ENCODE assay signal across 16 cellular contexts in genomic region chr10:34102917-34103506, GRCh38.
DNase-seq lines count a peak whose midpoint lies in the region; ATAC-seq, FAIRE-seq and TF ChIP-seq lines count a peak whose summit lies in the region.
"Had no signal": no experiment of that assay in that cellular context is flagged by ENCODE, and none has a peak within 500 bp of the region (broad histone marks: within the 10 kb centered on the region; RNA-seq: fewer than 3 reads in every experiment).

No MANE protein-coding gene starts in this region.

- WGBS in GM23248 (ENCODE audit: low coverage in 1 of 2, low lambda C conversion rate in 2 of 2, missing lambda C conversion rate in 2 of 2), 2 experiments, result 12% methylated on average over 8 of the region's 8 CpGs
- 48% methylated on average over 8 of the region's 8 CpGs for WGBS in esophagus muscularis mucosa
- WGBS in HepG2 (ENCODE audit: low lambda C conversion rate), result 75% methylated on average over 8 of the region's 8 CpGs

- H3K4me2 ChIP-seq in GM23248 (ENCODE audit: unreplicated experiment) (peak overlapping the region; percentile 79), HepG2 (ENCODE audit: low read depth, low read length) (no peak overlapping the region)

- peaks cover 35% of the 10 kb centered on the region for H3F3A ChIP-seq in GM23248 (ENCODE audit: insufficient read depth)

- H3K27me3 Mint-ChIP-seq in mesothelial cell of epicardium (ENCODE audit: low read depth) (no peaks in the 10 kb centered on the region), immature natural killer cell (ENCODE audit: low read depth in 3 of 3) (peaks cover 1 to 7% (median 2%) of the 10 kb centered on the region in 3 donors)
- peaks cover 3 to 4% of the 10 kb centered on the region in 2 donors for H3K27me3 Mint-ChIP-seq in CD4-positive, alpha-beta memory T cell

- TF ChIP-seq CTCF in esophagus muscularis mucosa (IDR thresholded peaks at IDR 0.05), result no peak
- TF ChIP-seq CTCF in mesothelial cell of epicardium (IDR thresholded peaks at IDR 0.05; ENCODE audit: unreplicated experiment), result no peak
- TF ChIP-seq CTCF in HepG2 (CRISPR knock-in tag; IDR thresholded peaks at IDR 0.05), result no peak

- H3K36me3 Mint-ChIP-seq in mesothelial cell of epicardium (peaks cover 2% of the 10 kb centered on the region), immature natural killer cell (no peaks in the 10 kb centered on the region)
- no peaks in the 10 kb centered on the region for H3K36me3 Mint-ChIP-seq in CD4-positive, alpha-beta memory T cell

- BruUV-seq in HepG2 (replicated peaks; lab: Mats Ljungman, UMichigan), result no TSS peak

- CTCF ChIA-PET in CD4-positive, alpha-beta memory T cell (lab: Charles Lee; ENCODE audit: partially characterized antibody), result no interaction called here
- CTCF ChIA-PET in HepG2 (lab: Yijun Ruan, JAX; ENCODE audit: low intra/inter-chr PET ratio, low total read pairs), result no interaction called here

- H3K9me3 Mint-ChIP-seq in mesothelial cell of epicardium, result peaks cover 14% of the 10 kb centered on the region
- peaks cover 0 to 8% (median 0%) of the 10 kb centered on the region in 6 donors for H3K9me3 Mint-ChIP-seq in immature natural killer cell
- peaks cover 0 to 8% (median 0%) of the 10 kb centered on the region in 8 donors for H3K9me3 Mint-ChIP-seq in CD4-positive, alpha-beta memory T cell

- H3K27me3 ChIP-seq in GM23248 (replicated peaks; ENCODE audit: insufficient read depth) (no peaks in the 10 kb centered on the region), esophagus muscularis mucosa (no peaks in the 10 kb centered on the region), subcutaneous abdominal adipose tissue (ENCODE audit: control insufficient read depth in 5 of 5, insufficient read depth in 4 of 5, low read length in 5 of 5) (no peaks in the 10 kb centered on the region), HepG2 (ENCODE audit: control insufficient read depth in 1 of 2, insufficient read depth in 2 of 2, low read length in 2 of 2) (no peaks in the 10 kb centered on the region)
- H3K27me3 ChIP-seq in CD4-positive, alpha-beta memory T cell (ENCODE audit: insufficient read depth, low read length), result no peaks in the 10 kb centered on the region

- H3K27ac ChIP-seq in GM23248 (peak overlapping the region; percentile 84), esophagus muscularis mucosa (replicated peaks in 1 of 4) (peak overlapping the region in 3 of 4 donors; percentile 63 to 78 (median 75)), subcutaneous abdominal adipose tissue (ENCODE audit: low read depth, low read length) (peak overlapping the region; percentile 77), HepG2 (ENCODE audit: extremely low read length, insufficient read depth, low read length) (no peak overlapping the region)
- H3K27ac ChIP-seq in CD4-positive, alpha-beta memory T cell (ENCODE audit: low read depth, low read length), result no peak overlapping the region

- H3K4me3 ChIP-seq in GM23248 (peak overlapping the region; percentile 56), esophagus muscularis mucosa (no peak overlapping the region), subcutaneous abdominal adipose tissue (ENCODE audit: low read depth in 1 of 5, low read length in 5 of 5) (no peak overlapping the region), HepG2 (replicated peaks in 1 of 3; ENCODE audit: insufficient read depth in 1 of 3, low read depth in 2 of 3, low read length in 3 of 3) (no peak overlapping the region)
- H3K4me3 ChIP-seq in CD4-positive, alpha-beta memory T cell (ENCODE audit: low read length in 2 of 2), result no peak overlapping the region
- H3K4me3 ChIP-seq: GM12878, HAP-1, K562 had no signal

- H3K4me1 ChIP-seq in GM23248 (ENCODE audit: insufficient read depth) (peaks cover 23% of the 10 kb centered on the region), esophagus muscularis mucosa (peaks cover 0 to 30% (median 26%) of the 10 kb centered on the region in 4 donors), subcutaneous abdominal adipose tissue (ENCODE audit: control insufficient read depth in 5 of 5, insufficient read depth in 5 of 5, low read length in 5 of 5) (peaks cover 7 to 21% (median 18%) of the 10 kb centered on the region in 5 donors), HepG2 (ENCODE audit: insufficient read depth, low read length) (peaks cover 10% of the 10 kb centered on the region)
- no peaks in the 10 kb centered on the region for H3K4me1 ChIP-seq in CD4-positive, alpha-beta memory T cell (ENCODE audit: insufficient read depth, low read length)
- H3K4me1 ChIP-seq: HAP-1 had no signal

- H3K9me3 ChIP-seq in GM23248 (ENCODE audit: low read depth), result no peaks in the 10 kb centered on the region
- peaks cover 0 to 9% (median 6%) of the 10 kb centered on the region in 4 donors for H3K9me3 ChIP-seq in esophagus muscularis mucosa
- H3K9me3 ChIP-seq in subcutaneous abdominal adipose tissue (ENCODE audit: control insufficient read depth in 5 of 5, low read length in 5 of 5), result peaks cover 0 to 8% (median 3%) of the 10 kb centered on the region in 5 donors
- H3K9me3 ChIP-seq in CD4-positive, alpha-beta memory T cell (ENCODE audit: control insufficient read depth in 1 of 2, low read length in 2 of 2), result no peaks in the 10 kb centered on the region
- H3K9me3 ChIP-seq in HepG2 (ENCODE audit: low read length), result peaks cover 6% of the 10 kb centered on the region
- H3K9me3 ChIP-seq: HAP-1 had no signal

- H2AFZ ChIP-seq in GM23248, result peak overlapping the region; percentile 73
- no peak overlapping the region for H2AFZ ChIP-seq in HepG2 (ENCODE audit: low read length)

- peak; percentile 90 for DNase-seq in GM23248
- DNase-seq in esophagus muscularis mucosa (ENCODE audit: extremely low spot score), result peak; percentile 88
- DNase-seq in mesothelial cell of epicardium (ENCODE audit: low spot score in 2 of 2, unreplicated experiment in 2 of 2), result no peak
- DNase-seq in immature natural killer cell, result no peak
- DNase-seq in CD4-positive, alpha-beta memory T cell, result no peak
- DNase-seq in HepG2 (ENCODE audit: low spot score), result no peak
- no peak for DNase-seq in activated naive CD4-positive, alpha-beta T cell (lab: John Stamatoyannopoulos, UW)
- DNase-seq: activated CD4-positive, alpha-beta T cell treated with anti-CD3 and anti-CD28 coated beads for 4 hours; NCI-H1930 had no signal

- H3K36me3 ChIP-seq in GM23248 (ENCODE audit: low read depth), result no peaks in the 10 kb centered on the region
- H3K36me3 ChIP-seq in esophagus muscularis mucosa, result no peaks in the 10 kb centered on the region
- no peaks in the 10 kb centered on the region for H3K36me3 ChIP-seq in subcutaneous abdominal adipose tissue (ENCODE audit: control insufficient read depth in 5 of 5, insufficient read depth in 5 of 5, low read length in 5 of 5)
- H3K36me3 ChIP-seq in CD4-positive, alpha-beta memory T cell (ENCODE audit: insufficient read depth, low read length), result no peaks in the 10 kb centered on the region
- H3K36me3 ChIP-seq in HepG2 (replicated peaks in 1 of 2; ENCODE audit: control insufficient read depth in 1 of 2, insufficient read depth in 2 of 2, low read length in 2 of 2), result no peaks in the 10 kb centered on the region
- H3K36me3 ChIP-seq: HAP-1 had no signal

- H3K4me1 Mint-ChIP-seq in mesothelial cell of epicardium (peaks cover 25% of the 10 kb centered on the region), immature natural killer cell (no peaks in the 10 kb centered on the region)
- H3K4me1 Mint-ChIP-seq in CD4-positive, alpha-beta memory T cell, result no peaks in the 10 kb centered on the region

- no peak for FAIRE-seq in HepG2 (lab: Jason Lieb, UNC)
- FAIRE-seq: bronchial epithelial cell, GM12878, GM19239, K562 had no signal

- ATAC-seq in HepG2, result no peak
- ATAC-seq: GM12878, K562 had no signal

- H3K27ac Mint-ChIP-seq in mesothelial cell of epicardium (peak overlapping the region; percentile 71), immature natural killer cell (no peak overlapping the region)
- no peak overlapping the region for H3K27ac Mint-ChIP-seq in CD4-positive, alpha-beta memory T cell
- H3K27ac Mint-ChIP-seq: stimulated activated naive CD8-positive, alpha-beta T cell treated with anti-CD3 and anti-CD28 coated beads, Interleukin-15, Interleukin-2, amounts not matched to agents 100 ng/mL and 50 ng/mL, for 24 hours had no signal

- no peak for TF ChIP-seq RAD21 in HepG2 (CRISPR knock-in tag; IDR thresholded peaks at IDR 0.05)

- H3K9me2 ChIP-seq in GM23248 (ENCODE audit: insufficient read depth), result no peaks in the 10 kb centered on the region

- H3K79me2 ChIP-seq in GM23248 (ENCODE audit: insufficient read depth) (no peaks in the 10 kb centered on the region), HepG2 (ENCODE audit: insufficient read depth, low read length) (no peaks in the 10 kb centered on the region)

- intact Hi-C loops in esophagus muscularis mucosa (cut with DNase I) (no loop called here), HepG2 (cut with micrococcal nuclease; ENCODE audit: unreplicated experiment) (no loop called here)
- intact Hi-C loops in CD4-positive, alpha-beta memory T cell (cut with micrococcal nuclease), result no loop called here

- H4K20me1 ChIP-seq in GM23248 (ENCODE audit: insufficient read depth) (no peaks in the 10 kb centered on the region), HepG2 (ENCODE audit: insufficient read depth, low read length) (no peaks in the 10 kb centered on the region)

- POLR2A ChIA-PET in CD4-positive, alpha-beta memory T cell (lab: Charles Lee; ENCODE audit: partially characterized antibody), result no interaction called here
- POLR2A ChIA-PET in HepG2 (lab: Yijun Ruan, JAX), result no interaction called here

- H3K4me3 Mint-ChIP-seq in mesothelial cell of epicardium (no peak overlapping the region), immature natural killer cell (no peak overlapping the region)
- no peak overlapping the region for H3K4me3 Mint-ChIP-seq in CD4-positive, alpha-beta memory T cell
- H3K4me3 Mint-ChIP-seq: stimulated activated naive CD8-positive, alpha-beta T cell treated with anti-CD3 and anti-CD28 coated beads, Interleukin-15, Interleukin-2, amounts not matched to agents 100 ng/mL and 50 ng/mL, for 24 hours had no signal

- TF ChIP-seq EP300 in esophagus muscularis mucosa (IDR thresholded peaks at IDR 0.05), result no peak
- no peak for TF ChIP-seq EP300 in HepG2 (IDR thresholded peaks at IDR 0.05; ENCODE audit: low read depth in 2 of 2, low read length in 2 of 2)
- TF ChIP-seq EP300 in HepG2 (CRISPR knock-in tag; IDR thresholded peaks at IDR 0.05; ENCODE audit: borderline replicate concordance), result no peak

- in situ Hi-C loops in GM23248 (cut with MboI), result no loop called here
- in situ Hi-C loops in HepG2 (cut with HindIII; ENCODE audit: extremely low pct_ligation_motif_present, low pct_unique_long_range_greater_than_20kb), result no loop called here

- H3K9ac ChIP-seq in GM23248 (peak overlapping the region; percentile 68), subcutaneous abdominal adipose tissue (ENCODE audit: low read length in 5 of 5) (peak overlapping the region in 2 of 5 donors; percentile 58 to 78), HepG2 (ENCODE audit: insufficient read depth, low read depth, low read length) (no peak overlapping the region)

- TF ChIP-seq POLR2A in esophagus muscularis mucosa (IDR thresholded peaks at IDR 0.05; ENCODE audit: low read depth) (no peak), HepG2 (IDR thresholded peaks at IDR 0.05; ENCODE audit: insufficient read depth in 1 of 2, low read depth in 2 of 2, low read length in 2 of 2) (no peak)

TF ChIP-seq in HepG2, 621 proteins besides CTCF, POLR2A, EP300 and RAD21 (continues in another document):
- TF ChIP-seq TARDBP (CRISPR knock-in tag; IDR thresholded peaks at IDR 0.05) (no peak), ZNF121 (CRISPR knock-in tag; IDR thresholded peaks at IDR 0.05) (no peak), ZNF878 (CRISPR knock-in tag; IDR thresholded peaks at IDR 0.05) (no peak), ZBTB38 (CRISPR knock-in tag; IDR thresholded peaks at IDR 0.05) (no peak)

Comparison
In these comparisons a context has a peak if more than half of its experiments do, and no peak if none do; other contexts are left out.
1. DNase-seq: peak in GM23248 (single experiment) and esophagus muscularis mucosa (single experiment); none in mesothelial cell of epicardium (0 of 2), immature natural killer cell (0 of 3), CD4-positive, alpha-beta memory T cell (0 of 5), HepG2 (single experiment) and activated naive CD4-positive, alpha-beta T cell (0 of 4).
2. H3K27ac ChIP-seq: peak in GM23248 (single experiment), esophagus muscularis mucosa (3 of 4) and subcutaneous abdominal adipose tissue (single experiment); none in CD4-positive, alpha-beta memory T cell (single experiment) and HepG2 (single experiment).